Comparison of ENCODE assay signal across 8 cellular contexts in genomic region chrX:120604359-120604782, GRCh38. TPM values are rescaled to one million over a fixed set of nuclear protein-coding genes. Genes with fewer than 3 reads are reported as not detected.
A peak's percentile ranks its signal among the peaks of the same experiment; 100 is the strongest.
DNase-seq lines count a peak whose midpoint lies in the region; ATAC-seq, FAIRE-seq and TF ChIP-seq lines count a peak whose summit lies in the region.

No MANE protein-coding gene starts in this region.

- H3K4me2 ChIP-seq in GM12878 (ENCODE audit: control insufficient read depth, insufficient read depth) = peak overlapping the region; percentile 58

- DNase-seq in Caki2 (ENCODE audit: low read depth) (peak; percentile 9), HuH-7 (ENCODE audit: low spot score) (peak; percentile 17), RPMI8226 (peak; percentile 39), GM12878 (ENCODE audit: low read depth, low spot score) (no peak)

- no peak for TF ChIP-seq CTCF in GM12878 (IDR thresholded peaks at IDR 0.05 in 2 of 3, conservative IDR thresholded peaks at IDR 0.05 in 1 of 3; ENCODE audit: control insufficient read depth in 2 of 3, extremely low read depth in 1 of 3, insufficient read depth in 1 of 3, low read depth in 3 of 3, low read length in 3 of 3)

- TF ChIP-seq EP300 in GM12878 (IDR thresholded peaks at IDR 0.05; ENCODE audit: borderline replicate concordance in 1 of 2, control insufficient read depth in 1 of 2, low read depth in 2 of 2, low read length in 2 of 2) = no peak

- H3K9me3 ChIP-seq in GM12878 (replicated peaks; ENCODE audit: control insufficient read depth, insufficient read depth, low read length) (no peaks in the 10 kb centered on the region), iPS-18a (ENCODE audit: control insufficient read depth, low read depth, low read length) (peaks cover 4% of the 10 kb centered on the region), skeletal muscle tissue (ENCODE audit: control insufficient read depth in 3 of 3, low read length in 3 of 3) (no peaks in the 10 kb centered on the region)

- H3K27ac ChIP-seq in GM12878 (ENCODE audit: control insufficient read depth, insufficient read depth) (peak overlapping the region; percentile 77), iPS-18a (ENCODE audit: low read length) (no peak overlapping the region), skeletal muscle tissue (ENCODE audit: low read depth, low read length) (peak overlapping the region; percentile 90)

- H3K36me3 ChIP-seq in GM12878 (ENCODE audit: control insufficient read depth in 2 of 2, insufficient read depth in 2 of 2, low read length in 1 of 2) (peaks cover 0 to 5% of the 10 kb centered on the region in 2 experiments; a peak in 1 of 4 replicates), iPS-18a (ENCODE audit: control insufficient read depth, low read depth, low read length) (peaks cover 4% of the 10 kb centered on the region), skeletal muscle tissue (ENCODE audit: control insufficient read depth in 3 of 3, insufficient read depth in 3 of 3, low read length in 3 of 3) (peaks cover 0 to 5% (median 0%) of the 10 kb centered on the region in 3 donors)

- H3K79me2 ChIP-seq in GM12878 (ENCODE audit: control insufficient read depth, insufficient read depth, low read length) = peaks cover 19% of the 10 kb centered on the region

- ATAC-seq in GM19463 (IDR thresholded peaks at IDR 0.05; ENCODE audit: unreplicated experiment) = peak; percentile 54
- ATAC-seq in GM12878 = peak; percentile 91
- no peak for ATAC-seq in HG02840 (IDR thresholded peaks at IDR 0.05; ENCODE audit: low FRiP score, unreplicated experiment)

- 2% methylated on average over 5 of the region's 5 CpGs for WGBS in GM12878 (ENCODE audit: insufficient coverage, insufficient replicate concordance, low lambda C conversion rate, missing lambda C conversion rate)

- FAIRE-seq in GM12878 (lab: Jason Lieb, UNC) = peak; percentile 47

- POLR2A ChIA-PET in GM12878 (lab: Charles Lee) = interaction anchor here (1.0 to 2.6 kb wide), 7 partner anchors 14 to 108 kb away, joined by 3 to 20 read pairs (median 4); partner anchors contain the start of gene CUL4B

- H3K4me3 ChIP-seq in GM12878 (peak overlapping the region; percentile 74), iPS-18a (ENCODE audit: low read length) (peak overlapping the region; percentile 81), skeletal muscle tissue (ENCODE audit: low read length in 3 of 3) (peak overlapping the region; percentile 81 to 91 (median 82))

- no peaks in the 10 kb centered on the region for H4K20me1 ChIP-seq in GM12878 (ENCODE audit: control insufficient read depth, insufficient read depth)

- peak; percentile 48 for TF ChIP-seq POLR2A in GM12878 (IDR thresholded peaks at IDR 0.05; ENCODE audit: low read depth, low read length)

- H3K27me3 ChIP-seq in GM12878 (replicated peaks in 1 of 2; ENCODE audit: control insufficient read depth in 2 of 2, insufficient read depth in 2 of 2, low read length in 1 of 2) = no peaks in the 10 kb centered on the region
- H3K27me3 ChIP-seq in iPS-18a (ENCODE audit: control insufficient read depth, insufficient read depth, low read length) = no peaks in the 10 kb centered on the region
- H3K27me3 ChIP-seq in skeletal muscle tissue (ENCODE audit: control insufficient read depth in 3 of 3, insufficient read depth in 3 of 3, low read length in 3 of 3) = no peaks in the 10 kb centered on the region

- H3K9ac ChIP-seq in GM12878 (ENCODE audit: control insufficient read depth, insufficient read depth, low read length) (peak overlapping the region; percentile 60), iPS-18a (ENCODE audit: low read length) (peak overlapping the region; percentile 62), skeletal muscle tissue (ENCODE audit: low read depth in 1 of 3, low read length in 3 of 3) (peak overlapping the region; percentile 91 to 92 (median 91))

- in situ Hi-C loops in Caki2 (cut with HindIII; ENCODE audit: low pct_unique_long_range_greater_than_20kb, low sequenced_read_pairs) (no loop called here), GM12878 (cut with MboI) (no loop called here)

- intact Hi-C loops in GM12878 (cut with micrococcal nuclease; ENCODE audit: unreplicated experiment) = loop anchor here (1.0 kb wide), 1 partner anchor 44 kb away; the partner anchor contains the start of gene CUL4B

- RAD21 ChIA-PET in GM12878 (lab: Charles Lee; ENCODE audit: unreplicated experiment) = interaction anchor here (0.7 to 1.6 kb wide), 8 partner anchors 23 to 149 kb away, joined by 3 to 17 read pairs (median 3); partner anchors contain the start of gene CUL4B

- peak overlapping the region; percentile 16 for H2AFZ ChIP-seq in GM12878 (ENCODE audit: control insufficient read depth, low read depth, low read length)

- TF ChIP-seq RAD21 in GM12878 (IDR thresholded peaks at IDR 0.05; ENCODE audit: insufficient read depth, low read depth, low read length) = no peak

- CTCF ChIA-PET in GM12878 (lab: Yijun Ruan, JAX) = interaction anchor here (1.1 to 1.8 kb wide), 5 partner anchors 14 to 90 kb away, joined by 3 to 5 read pairs (median 3); no protein-coding TSS in a partner anchor

- TSS peak; percentile 83 for BruUV-seq in GM12878 (replicated peaks; lab: Mats Ljungman, UMichigan)

- SMC1A ChIA-PET in GM12878 (lab: Charles Lee; ENCODE audit: uncharacterized antibody, unreplicated experiment) = interaction anchor here (1.0 to 2.9 kb wide), 7 partner anchors 22 to 149 kb away, joined by 3 to 21 read pairs (median 4); partner anchors contain the start of gene CUL4B

- no peaks in the 10 kb centered on the region for H3K4me1 ChIP-seq in GM12878 (ENCODE audit: control insufficient read depth, insufficient read depth, low read length)
- no peaks in the 10 kb centered on the region for H3K4me1 ChIP-seq in iPS-18a (ENCODE audit: control insufficient read depth, low read depth, low read length)
- peaks cover 0 to 7% (median 0%) of the 10 kb centered on the region in 3 donors for H3K4me1 ChIP-seq in skeletal muscle tissue (ENCODE audit: control insufficient read depth in 3 of 3, insufficient read depth in 3 of 3, low read length in 3 of 3)

RNA-seq across cellular contexts. Expression of gene MCTS1, which starts 0.5 kb away (rescaled TPM):
- 127 and 146 TPM in 2 replicates for total RNA-seq in Caki2 (2014; rRNA removed; shearing (Covaris generic); ENCODE audit: low replicate concordance)
- 29.4 and 37.0 TPM in 2 replicates for total RNA-seq in GM12878 (2013; cell fraction: nucleolus; rRNA removed)
- 59.5 and 65.3 TPM in 2 replicates for total RNA-seq in GM12878 (2014; rRNA removed)
- 95.5 and 99.6 TPM in 2 replicates for total RNA-seq in GM12878 (2014; rRNA removed; fragmentation: Illumina TruSeq; extraction: Trizol)
- total RNA-seq in GM12878 (2021) = 65.3 and 70.1 TPM in 2 replicates
- polyA plus RNA-seq in GM12878 (2011; ENCODE audit: low read depth) = 55.7 TPM
- 116 and 165 TPM in 2 replicates for polyA plus RNA-seq in GM12878 (2011; rRNA removed)
- polyA plus RNA-seq in GM12878 (2011; cell fraction: cytosol; rRNA removed) = 37.9 and 38.0 TPM in 2 replicates
- 26.6 and 27.3 TPM in 2 replicates for polyA plus RNA-seq in GM12878 (2011; cell fraction: nucleus; rRNA removed)
- polyA plus RNA-seq in GM12878 (2012) = 67.0 and 78.1 TPM in 2 replicates
- 114 and 141 TPM in 2 replicates for polyA plus RNA-seq in GM12878 (2014; fragmentation: Illumina TruSeq; extraction: Trizol)
- polyA plus RNA-seq in GM12878 (2014; fragmentation: Nextera tagmentation; extraction: Ambion mirVana) = 100 to 1,000 TPM; 214 to 238 TPM
- polyA plus RNA-seq in GM12878 (2014; rRNA removed) = 61.7 and 74.6 TPM in 2 replicates
- 100 to 1,000 TPM; 215 TPM for polyA plus RNA-seq in GM12878 (2016; fragmentation: Nextera tagmentation; extraction: Ambion mirVana)
- 14.5 and 23.4 TPM in 2 replicates for polyA minus RNA-seq in GM12878 (2011; rRNA and poly(A)+ RNA removed)
- 8.5 and 8.8 TPM in 2 replicates for polyA minus RNA-seq in GM12878 (2011; cell fraction: cytosol; rRNA and poly(A)+ RNA removed)
- 8.0 and 13.9 TPM in 2 replicates for polyA minus RNA-seq in GM12878 (2011; cell fraction: nucleus; rRNA and poly(A)+ RNA removed)
- 25.1 TPM for total RNA-seq in skeletal muscle tissue

RNA-seq across cellular contexts. Expression of gene C1GALT1C1, which starts 25.5 kb away (rescaled TPM):
- total RNA-seq in Caki2 (2014; rRNA removed; shearing (Covaris generic); ENCODE audit: low replicate concordance) = 42.0 and 66.8 TPM in 2 replicates
- total RNA-seq in GM12878 (2013; cell fraction: nucleolus; rRNA removed) = 26.6 and 29.4 TPM in 2 replicates
- total RNA-seq in GM12878 (2014; rRNA removed) (16.5 and 18.2 TPM in 2 replicates), GM12878 (2014; rRNA removed; fragmentation: Illumina TruSeq; extraction: Trizol) (19.2 and 19.7 TPM in 2 replicates), GM12878 (2021) (11.6 and 12.8 TPM in 2 replicates), skeletal muscle tissue (16.2 TPM)
- 8.8 TPM for polyA plus RNA-seq in GM12878 (2011; ENCODE audit: low read depth)
- polyA plus RNA-seq in GM12878 (2011; rRNA removed) (23.9 and 42.8 TPM in 2 replicates), GM12878 (2014; fragmentation: Illumina TruSeq; extraction: Trizol) (21.1 and 25.7 TPM in 2 replicates), GM12878 (2014; fragmentation: Nextera tagmentation; extraction: Ambion mirVana) (10 to 100 TPM; 51.7 to 71.7 TPM), GM12878 (2014; rRNA removed) (14.6 and 16.9 TPM in 2 replicates), GM12878 (2016; fragmentation: Nextera tagmentation; extraction: Ambion mirVana) (10 to 100 TPM; 25.9 to 27.3 TPM)
- 8.9 and 10.0 TPM in 2 replicates for polyA plus RNA-seq in GM12878 (2011; cell fraction: cytosol; rRNA removed)
- 7.3 and 7.5 TPM in 2 replicates for polyA plus RNA-seq in GM12878 (2011; cell fraction: nucleus; rRNA removed)
- 11.5 and 12.8 TPM in 2 replicates for polyA plus RNA-seq in GM12878 (2012)
- polyA minus RNA-seq in GM12878 (2011; rRNA and poly(A)+ RNA removed) = 7.8 and 8.9 TPM in 2 replicates
- 3.1 and 3.5 TPM in 2 replicates for polyA minus RNA-seq in GM12878 (2011; cell fraction: cytosol; rRNA and poly(A)+ RNA removed)
- polyA minus RNA-seq in GM12878 (2011; cell fraction: nucleus; rRNA and poly(A)+ RNA removed) = 2.8 and 3.1 TPM in 2 replicates

RNA-seq across cellular contexts. Expression of gene CUL4B, which starts 43.6 kb away (rescaled TPM):
- total RNA-seq in Caki2 (2014; rRNA removed; shearing (Covaris generic); ENCODE audit: low replicate concordance) = 18.6 and 20.5 TPM in 2 replicates
- total RNA-seq in GM12878 (2013; cell fraction: nucleolus; rRNA removed) = 36.5 and 39.8 TPM in 2 replicates
- total RNA-seq in GM12878 (2014; rRNA removed) (14.3 and 17.2 TPM in 2 replicates), GM12878 (2014; rRNA removed; fragmentation: Illumina TruSeq; extraction: Trizol) (26.3 and 28.0 TPM in 2 replicates), GM12878 (2021) (29.0 and 31.4 TPM in 2 replicates), skeletal muscle tissue (17.7 TPM)
- 12.8 TPM for polyA plus RNA-seq in GM12878 (2011; ENCODE audit: low read depth)
- polyA plus RNA-seq in GM12878 (2011; rRNA removed) (37.3 and 59.3 TPM in 2 replicates), GM12878 (2014; fragmentation: Illumina TruSeq; extraction: Trizol) (28.6 and 38.4 TPM in 2 replicates), GM12878 (2014; fragmentation: Nextera tagmentation; extraction: Ambion mirVana) (10 to 100 TPM; 11.0 to 12.1 TPM), GM12878 (2014; rRNA removed) (16.4 and 18.0 TPM in 2 replicates), GM12878 (2016; fragmentation: Nextera tagmentation; extraction: Ambion mirVana) (10 to 100 TPM; 23.7 to 25.2 TPM)
- polyA plus RNA-seq in GM12878 (2011; cell fraction: cytosol; rRNA removed) = 18.1 and 20.5 TPM in 2 replicates
- 30.1 and 40.4 TPM in 2 replicates for polyA plus RNA-seq in GM12878 (2011; cell fraction: nucleus; rRNA removed)
- polyA plus RNA-seq in GM12878 (2012) = 20.1 and 27.4 TPM in 2 replicates
- polyA minus RNA-seq in GM12878 (2011; rRNA and poly(A)+ RNA removed) = 83.5 and 90.0 TPM in 2 replicates
- polyA minus RNA-seq in GM12878 (2011; cell fraction: cytosol; rRNA and poly(A)+ RNA removed) = 17.2 and 18.8 TPM in 2 replicates
- polyA minus RNA-seq in GM12878 (2011; cell fraction: nucleus; rRNA and poly(A)+ RNA removed) = 12.8 and 15.6 TPM in 2 replicates
